In genomic region chr19:12365094-12365371, GRCh38 we compare ENCODE assay signal across 1 cellular context.
TF ChIP-seq lines count a peak whose summit lies in the region.

No MANE protein-coding gene starts in this region.

TF ChIP-seq in H1, 55 proteins besides CTCF, POLR2A, EP300 and RAD21:
- no peak for TF ChIP-seq SAP30 (IDR thresholded peaks at IDR 0.05; ENCODE audit: insufficient read depth, insufficient replicate concordance, low read length)
- no peak for TF ChIP-seq BACH1 (IDR thresholded peaks at IDR 0.05; ENCODE audit: low read length)
- TF ChIP-seq CBX8 (IDR thresholded peaks at IDR 0.05; ENCODE audit: borderline replicate concordance, low read depth, low read length) = no peak
- TF ChIP-seq ATF3 (IDR thresholded peaks at IDR 0.05; ENCODE audit: insufficient read depth, low read depth, low read length) = no peak
- TF ChIP-seq BCL11A (IDR thresholded peaks at IDR 0.05; ENCODE audit: low read depth in 2 of 2, low read length in 2 of 2) = no peak
